In genomic region chr11:17633987-17634775, GRCh38 we compare ENCODE assay signal across 22 cellular contexts.
DNase-seq lines count a peak whose midpoint lies in the region; ATAC-seq and TF ChIP-seq lines count a peak whose summit lies in the region.
"Had no signal": no experiment of that assay in that cellular context is flagged by ENCODE, and none has a peak within 500 bp of the region (broad histone marks: within the 10 kb centered on the region; RNA-seq: fewer than 3 reads in every experiment).

No MANE protein-coding gene starts in this region.

- intact Hi-C loops in HCT116 (cut with micrococcal nuclease) (no loop called here), lower lobe of right lung (cut with DNase I) (no loop called here)

- POLR2A ChIA-PET in HCT116 (lab: Charles Lee): no interaction called here

- CTCF ChIA-PET in HCT116 (lab: Charles Lee): no interaction called here

- TF ChIP-seq CTCF in HCT116 (IDR thresholded peaks at IDR 0.05 in 2 of 3, conservative IDR thresholded peaks at IDR 0.05 in 1 of 3; ENCODE audit: borderline replicate concordance in 1 of 3, insufficient read depth in 1 of 3, low read depth in 2 of 3, low read length in 2 of 3) (no peak), lower lobe of right lung (IDR thresholded peaks at IDR 0.05) (no peak)

- TF ChIP-seq RAD21 in HCT116 (IDR thresholded peaks at IDR 0.05; ENCODE audit: low read depth): no peak

- H3K36me3 ChIP-seq in HCT116 (ENCODE audit: control insufficient read depth in 1 of 2, insufficient read depth in 2 of 2, low read length in 2 of 2) (no peaks in the 10 kb centered on the region), lower lobe of right lung (no peaks in the 10 kb centered on the region), SJCRH30 (peaks cover 3% of the 10 kb centered on the region; the same call in 1 of the 2 replicates)
- H3K36me3 ChIP-seq: BE2C had no signal

- no TSS peak for BruUV-seq in HCT116 (replicated peaks; lab: Mats Ljungman, UMichigan)

- no peaks in the 10 kb centered on the region for H4K20me1 ChIP-seq in HCT116 (ENCODE audit: insufficient read depth)

- no peak overlapping the region for H3K27ac ChIP-seq in HCT116 (ENCODE audit: low read depth, low read length)
- H3K27ac ChIP-seq in lower lobe of right lung: no peak overlapping the region
- H3K27ac ChIP-seq in SJCRH30: no peak overlapping the region
- H3K27ac ChIP-seq: GM23248 had no signal

- no peaks in the 10 kb centered on the region for H3K9me3 ChIP-seq in HCT116 (ENCODE audit: control insufficient read depth in 1 of 2, insufficient read depth in 1 of 2, low read depth in 1 of 2, low read length in 2 of 2)
- H3K9me3 ChIP-seq in lower lobe of right lung: no peaks in the 10 kb centered on the region
- H3K9me3 ChIP-seq in SJCRH30 (replicated peaks): no peaks in the 10 kb centered on the region
- H3K9me3 ChIP-seq: BE2C, Caco-2 had no signal

- ATAC-seq in HCT116 (0 out of 2 replicates have a peak, but pooled peaks have one; percentile 10), lower lobe of right lung (peak; percentile 11 to 22), HG03439 (IDR thresholded peaks at IDR 0.05; ENCODE audit: unreplicated experiment) (no peak)
- ATAC-seq in stimulated activated naive CD8-positive, alpha-beta T cell treated with anti-CD3 and anti-CD28 coated beads, Interleukin-15, Interleukin-2, amounts not matched to agents 100 U/mL and 50 U/mL, for 24 hours: peak; percentile 5

- no peak overlapping the region for H3K4me2 ChIP-seq in HCT116 (ENCODE audit: low read length)

- peak; percentile 4 for DNase-seq in GM03348 (ENCODE audit: low spot score)
- no peak for DNase-seq in HCT116 (ENCODE audit: low read depth, low spot score)
- no peak for DNase-seq in lower lobe of right lung
- no peak for DNase-seq in stimulated activated naive CD8-positive, alpha-beta T cell treated with anti-CD3 and anti-CD28 coated beads, Interleukin-15, Interleukin-2, amounts not matched to agents 100 U/mL and 50 U/mL, for 24 hours
- no peak for DNase-seq in NCI-H2081 treated with DMSO at 0.1 percent for 48 hours (lab: John Stamatoyannopoulos, UW)
- no peak for DNase-seq in SJCRH30
- DNase-seq: BE2C; Caco-2; CD4-positive, alpha-beta T cell; DMS 273 treated with DMSO at 0.1 percent for 48 hours; DMS79 treated with DMSO at 0.1 percent for 48 hours; GM23248; MM.1S; NCI-H1092 treated with DMSO at 0.1 percent for 48 hours; NCI-H146; NCI-H2029 treated with DMSO at 0.1 percent for 48 hours; NCI-H2171; NCI-H524 treated with DMSO at 0.1 percent for 48 hours; OCI-M1; Right ventricle myocardium superior had no signal

- no peak overlapping the region for H2AFZ ChIP-seq in HCT116 (ENCODE audit: low read depth, low read length, poor library complexity, severe bottlenecking)
- H2AFZ ChIP-seq: GM23248 had no signal

- H3K79me2 ChIP-seq in HCT116 (ENCODE audit: insufficient read depth, low read length): no peaks in the 10 kb centered on the region

- no peak for TF ChIP-seq POLR2A in HCT116 (IDR thresholded peaks at IDR 0.05; ENCODE audit: borderline replicate concordance, extremely low read depth, insufficient read depth, insufficient read length)

- H3K4me3 ChIP-seq in HCT116 (replicated peaks in 1 of 2; ENCODE audit: low read depth in 1 of 2, low read length in 2 of 2) (no peak overlapping the region), lower lobe of right lung (no peak overlapping the region), SJCRH30 (no peak overlapping the region)
- H3K4me3 ChIP-seq: GM23248, K562 had no signal

- H3K4me1 ChIP-seq in HCT116 (ENCODE audit: control insufficient read depth in 1 of 2, insufficient read depth in 2 of 2, low read length in 2 of 2): no peaks in the 10 kb centered on the region
- H3K4me1 ChIP-seq in lower lobe of right lung: no peaks in the 10 kb centered on the region
- peaks cover 2% of the 10 kb centered on the region for H3K4me1 ChIP-seq in SJCRH30
- H3K4me1 ChIP-seq: BE2C, Caco-2 had no signal

- no peak overlapping the region for H3K9ac ChIP-seq in HCT116 (ENCODE audit: low read length)
- H3K9ac ChIP-seq: GM23248 had no signal

- H3K9me2 ChIP-seq in HCT116 (ENCODE audit: insufficient read depth): no peaks in the 10 kb centered on the region

- RAD21 ChIA-PET in HCT116 (lab: Charles Lee; ENCODE audit: low non-redundant PET in 1 of 2, low total read pairs in 2 of 2, uncharacterized antibody in 2 of 2, unreplicated experiment in 2 of 2): no interaction called here

- no peaks in the 10 kb centered on the region for H3K27me3 ChIP-seq in HCT116 (ENCODE audit: insufficient read depth, low read length)
- no peaks in the 10 kb centered on the region for H3K27me3 ChIP-seq in lower lobe of right lung (ENCODE audit: low read depth)
- no peaks in the 10 kb centered on the region for H3K27me3 ChIP-seq in SJCRH30
- H3K27me3 ChIP-seq: BE2C had no signal

TF ChIP-seq in HCT116, 20 proteins besides CTCF, POLR2A, EP300 and RAD21:
- no peak for TF ChIP-seq ZBTB33 (IDR thresholded peaks at IDR 0.05; ENCODE audit: extremely low read depth, insufficient replicate concordance, low read length)
- TF ChIP-seq SP1 (IDR thresholded peaks at IDR 0.05; ENCODE audit: low read depth): no peak
- TF ChIP-seq YY1 (IDR thresholded peaks at IDR 0.05; ENCODE audit: extremely low read depth, insufficient replicate concordance, low read depth, low read length): no peak
- no peak for TF ChIP-seq ZFX (IDR thresholded peaks at IDR 0.05)
- no peak for TF ChIP-seq ELF1 (IDR thresholded peaks at IDR 0.05; ENCODE audit: borderline replicate concordance, low read depth)
- no peak for TF ChIP-seq JUND (IDR thresholded peaks at IDR 0.05)
- no peak for TF ChIP-seq FOSL1 (IDR thresholded peaks at IDR 0.05; ENCODE audit: low read depth)
- no peak for TF ChIP-seq POLR2AphosphoS5 (IDR thresholded peaks at IDR 0.05; ENCODE audit: low read depth, low read length)
- TF ChIP-seq EZH2 (IDR thresholded peaks at IDR 0.05): no peak
- no peak for TF ChIP-seq TCF7L2 (IDR thresholded peaks at IDR 0.05; ENCODE audit: borderline replicate concordance, extremely low read depth, insufficient read depth, insufficient read length)
- no peak for TF ChIP-seq CEBPB (IDR thresholded peaks at IDR 0.05; ENCODE audit: low read depth)
- TF ChIP-seq REST (IDR thresholded peaks at IDR 0.05; ENCODE audit: low read depth): no peak
- TF ChIP-seq ZNF274 (IDR thresholded peaks at IDR 0.05; ENCODE audit: low read depth, low read length): no peak
- TF ChIP-seq SRF (IDR thresholded peaks at IDR 0.05; ENCODE audit: low read depth): no peak
